28 cellular contexts compared by ENCODE assay signal in the genomic region with DNA sequence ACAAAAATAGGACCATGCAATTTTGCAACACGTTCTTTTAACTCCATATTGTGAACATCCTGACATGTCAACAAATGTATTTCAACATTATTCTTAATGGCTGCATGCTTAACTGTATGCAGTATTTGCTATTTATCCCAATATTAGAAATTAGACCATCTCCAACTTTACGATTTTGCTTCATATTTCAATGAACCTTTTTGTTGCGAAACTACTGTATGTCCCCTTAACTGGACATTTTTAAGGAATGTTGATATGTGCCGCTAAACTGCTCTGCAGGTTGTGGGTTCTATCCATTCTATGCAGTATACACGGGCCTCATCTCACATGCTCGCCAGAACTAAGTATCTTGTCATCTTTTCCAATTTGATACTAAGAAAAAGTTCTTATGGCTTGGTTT.
"Had no signal": no experiment of that assay in that cellular context is flagged by ENCODE, and none has a peak within 500 bp of the region (broad histone marks: within the 10 kb centered on the region; RNA-seq: fewer than 3 reads in every experiment).

No MANE protein-coding gene starts in this region.

- H3K4me3 Mint-ChIP-seq: activated CD4-positive, alpha-beta memory T cell treated with anti-CD3 and anti-CD28 coated beads, Interleukin-2, amount 10 ng/mL, durations not matched to agents 7 days and 5 days; activated CD4-positive, alpha-beta T cell treated with anti-CD3 and anti-CD28 coated beads for 36 hours; activated CD4-positive, alpha-beta T cell treated with anti-CD3 and anti-CD28 coated beads, Interleukin-2, amount 10 ng/mL, durations not matched to agents 24 days and 14 days; activated naive CD4-positive, alpha-beta T cell treated with anti-CD3 and anti-CD28 coated beads, Interleukin-2, amount 10 ng/mL, durations not matched to agents 7 days and 5 days; activated naive CD8-positive, alpha-beta T cell treated with anti-CD3 and anti-CD28 coated beads, Interleukin-2, amount 10 ng/mL, durations not matched to agents 7 days and 5 days; activated T-cell treated with anti-CD3 and anti-CD28 coated beads, Interleukin-2, amount 50 U/mL, for 24 hours; activated T-helper 1 cell treated with anti-CD3 and anti-CD28 coated beads, Interleukin-12 subunit alpha, Interleukin-12 subunit beta, Interleukin-2, Interleukin-4 antibody, amounts not matched to agents 30 ng/mL and 10 ng/mL and 1 ng/mL, durations not matched to agents 14 hours and 24 hours and 36 hours; brain had no signal

- H3K27me3 Mint-ChIP-seq: activated CD4-positive, alpha-beta memory T cell treated with anti-CD3 and anti-CD28 coated beads, Interleukin-2, amount 10 ng/mL, durations not matched to agents 7 days and 5 days; activated CD4-positive, alpha-beta T cell treated with anti-CD3 and anti-CD28 coated beads for 36 hours; activated CD4-positive, alpha-beta T cell treated with anti-CD3 and anti-CD28 coated beads, Interleukin-2, amount 10 ng/mL, durations not matched to agents 24 days and 14 days; activated naive CD4-positive, alpha-beta T cell treated with anti-CD3 and anti-CD28 coated beads, Interleukin-2, amount 10 ng/mL, durations not matched to agents 7 days and 5 days; activated naive CD8-positive, alpha-beta T cell treated with anti-CD3 and anti-CD28 coated beads, Interleukin-2, amount 10 ng/mL, durations not matched to agents 7 days and 5 days; activated T-cell treated with anti-CD3 and anti-CD28 coated beads, Interleukin-2, amount 50 U/mL, for 24 hours; brain had no signal

- ATAC-seq: activated CD4-positive, alpha-beta T cell treated with anti-CD3 and anti-CD28 coated beads for 36 hours; activated naive CD4-positive, alpha-beta T cell treated with anti-CD3 and anti-CD28 coated beads, Interleukin-2, amount 50 U/mL, for 72 hours; gastroesophageal sphincter had no signal

- H3K9me3 Mint-ChIP-seq: activated CD4-positive, alpha-beta memory T cell treated with anti-CD3 and anti-CD28 coated beads, Interleukin-2, amount 10 ng/mL, durations not matched to agents 7 days and 5 days; activated CD4-positive, alpha-beta T cell treated with anti-CD3 and anti-CD28 coated beads, Interleukin-2, amount 10 ng/mL, durations not matched to agents 24 days and 14 days; activated naive CD4-positive, alpha-beta T cell treated with anti-CD3 and anti-CD28 coated beads, Interleukin-2, amount 10 ng/mL, durations not matched to agents 7 days and 5 days; activated naive CD4-positive, alpha-beta T cell treated with anti-CD3 and anti-CD28 coated beads, Interleukin-2, amount 50 U/mL, for 72 hours; activated naive CD8-positive, alpha-beta T cell treated with anti-CD3 and anti-CD28 coated beads, Interleukin-2, amount 10 ng/mL, durations not matched to agents 7 days and 5 days; activated T-cell treated with anti-CD3 and anti-CD28 coated beads, Interleukin-2, amount 50 U/mL, for 24 hours; activated T-helper 1 cell treated with anti-CD3 and anti-CD28 coated beads, Interleukin-12 subunit alpha, Interleukin-12 subunit beta, Interleukin-2, Interleukin-4 antibody, amounts not matched to agents 30 ng/mL and 10 ng/mL and 1 ng/mL, durations not matched to agents 14 hours and 24 hours and 36 hours; brain had no signal

- H3K4me1 ChIP-seq: ascending aorta, breast epithelium, colonic mucosa had no signal

- H3K4me3 ChIP-seq: ascending aorta, breast epithelium, cardiac muscle cell, colonic mucosa, esophagus squamous epithelium, gastroesophageal sphincter had no signal

- H3K27ac Mint-ChIP-seq: activated CD4-positive, alpha-beta memory T cell treated with anti-CD3 and anti-CD28 coated beads, Interleukin-2, amount 10 ng/mL, durations not matched to agents 7 days and 5 days; activated CD4-positive, alpha-beta T cell treated with anti-CD3 and anti-CD28 coated beads for 36 hours; activated CD4-positive, alpha-beta T cell treated with anti-CD3 and anti-CD28 coated beads, Interleukin-2, amount 10 ng/mL, durations not matched to agents 24 days and 14 days; activated naive CD4-positive, alpha-beta T cell treated with anti-CD3 and anti-CD28 coated beads, Interleukin-2, amount 10 ng/mL, durations not matched to agents 7 days and 5 days; activated naive CD8-positive, alpha-beta T cell treated with anti-CD3 and anti-CD28 coated beads, Interleukin-2, amount 10 ng/mL, durations not matched to agents 7 days and 5 days; activated T-cell treated with anti-CD3 and anti-CD28 coated beads, Interleukin-2, amount 50 U/mL, for 24 hours; activated T-helper 1 cell treated with anti-CD3 and anti-CD28 coated beads, Interleukin-12 subunit alpha, Interleukin-12 subunit beta, Interleukin-2, Interleukin-4 antibody, amounts not matched to agents 30 ng/mL and 10 ng/mL and 1 ng/mL, durations not matched to agents 14 hours and 24 hours and 36 hours had no signal

- H3K27me3 ChIP-seq: ascending aorta, breast epithelium, cardiac muscle cell, colonic mucosa, esophagus squamous epithelium, gastroesophageal sphincter had no signal

- H3K27ac ChIP-seq: ascending aorta, breast epithelium, cardiac muscle cell, colonic mucosa, epithelial cell of prostate, esophagus squamous epithelium, gastroesophageal sphincter had no signal

- H3K36me3 ChIP-seq: breast epithelium, colonic mucosa had no signal

- DNase-seq: activated CD4-positive, alpha-beta memory T cell treated with anti-CD3 and anti-CD28 coated beads, Interleukin-2, amount 10 ng/mL, durations not matched to agents 7 days and 5 days; activated CD4-positive, alpha-beta T cell treated with anti-CD3 and anti-CD28 coated beads for 36 hours; activated CD4-positive, alpha-beta T cell treated with anti-CD3 and anti-CD28 coated beads, Interleukin-2, amount 10 ng/mL, durations not matched to agents 24 days and 14 days; activated CD4-positive, CD25-positive, alpha-beta regulatory T cell; activated CD4-positive, CD25-positive, alpha-beta regulatory T cell treated with anti-CD3 and anti-CD28 coated beads, Interleukin-2, amount 50 U/mL, for 72 hours; activated CD8-positive, alpha-beta memory T cell treated with anti-CD3 and anti-CD28 coated beads, Interleukin-2, amount 50 U/mL, for 48 hours; activated gamma-delta T cell; activated naive CD4-positive, alpha-beta T cell; activated naive CD4-positive, alpha-beta T cell treated with anti-CD3 and anti-CD28 coated beads, Interleukin-2, amount 10 ng/mL, durations not matched to agents 7 days and 5 days; activated naive CD8-positive, alpha-beta T cell treated with anti-CD3 and anti-CD28 coated beads, Interleukin-2, amount 10 ng/mL, durations not matched to agents 7 days and 5 days; activated T-cell treated with anti-CD3 and anti-CD28 coated beads for 4 hours; activated T-cell treated with anti-CD3 and anti-CD28 coated beads, Interleukin-2, amount 50 U/mL, for 24 hours; central memory CD4-positive, alpha-beta T cell; cerebellar nuclear complex; colonic mucosa; effector CD8-positive, alpha-beta T cell; esophagus squamous epithelium; foreskin melanocyte; T-helper 1 cell; T-helper 2 cell had no signal

- H3K9me3 ChIP-seq: ascending aorta, breast epithelium, colonic mucosa, esophagus squamous epithelium, gastroesophageal sphincter had no signal
